In genomic region chr15:58346361-58346760, GRCh38 we compare ENCODE assay signal across 16 cellular contexts.
DNase-seq lines count a peak whose midpoint lies in the region; ATAC-seq, FAIRE-seq and TF ChIP-seq lines count a peak whose summit lies in the region.
"Had no signal": no experiment of that assay in that cellular context is flagged by ENCODE, and none has a peak within 500 bp of the region (broad histone marks: within the 10 kb centered on the region; RNA-seq: fewer than 3 reads in every experiment).

No MANE protein-coding gene starts in this region.

- ATAC-seq in GM21737 (IDR thresholded peaks at IDR 0.05; ENCODE audit: unreplicated experiment): no peak
- no peak for ATAC-seq in mucosa of descending colon
- ATAC-seq: left colon had no signal

- H3K79me2 ChIP-seq in astrocyte (ENCODE audit: insufficient read depth, low read length): no peaks in the 10 kb centered on the region

- H3K9me3 Mint-ChIP-seq in HFFc6 (no peaks in the 10 kb centered on the region; the same call in 1 of the 2 replicates), astrocyte (ENCODE audit: unreplicated experiment) (peaks cover 1% of the 10 kb centered on the region)

- H3K4me1 Mint-ChIP-seq in HFFc6 (ENCODE audit: low read depth): no peaks in the 10 kb centered on the region; the same call in 1 of the 2 replicates
- H3K4me1 Mint-ChIP-seq in astrocyte (ENCODE audit: low read depth, unreplicated experiment): no peaks in the 10 kb centered on the region

- H3K4me3 ChIP-seq in astrocyte (ENCODE audit: insufficient read depth, low read depth, low read length): no peak overlapping the region
- no peak overlapping the region for H3K4me3 ChIP-seq in mucosa of descending colon

- H3K27me3 ChIP-seq in astrocyte (ENCODE audit: insufficient read depth, low read length): no peaks in the 10 kb centered on the region
- H3K27me3 ChIP-seq: neutrophil had no signal

- H3K9me3 ChIP-seq in astrocyte (ENCODE audit: insufficient read depth, low read depth, low read length): no peaks in the 10 kb centered on the region
- H3K9me3 ChIP-seq in mucosa of descending colon: no peaks in the 10 kb centered on the region
- H3K9me3 ChIP-seq: neutrophil had no signal

- no peak overlapping the region for H2AFZ ChIP-seq in astrocyte (ENCODE audit: low read depth, low read length)

- H3K4me2 ChIP-seq in astrocyte (ENCODE audit: low read length): no peak overlapping the region

- no peak overlapping the region for H3K9ac ChIP-seq in astrocyte (ENCODE audit: low read length)

- no peak overlapping the region for H3K27ac Mint-ChIP-seq in HFFc6
- no peak overlapping the region for H3K27ac Mint-ChIP-seq in astrocyte (ENCODE audit: unreplicated experiment)
- H3K27ac Mint-ChIP-seq: activated T-cell treated with anti-CD3 and anti-CD28 coated beads, Interleukin-2, amount 50 U/mL, for 24 hours had no signal

- no peak for TF ChIP-seq CTCF in HFFc6 (IDR thresholded peaks at IDR 0.05)
- no peak for TF ChIP-seq CTCF in astrocyte (IDR thresholded peaks at IDR 0.05; ENCODE audit: insufficient read depth, low read depth, low read length)
- TF ChIP-seq CTCF in GM10266 (IDR thresholded peaks at IDR 0.05; ENCODE audit: control insufficient read depth, insufficient read depth, low read depth, missing control alignments): no peak
- no peak for TF ChIP-seq CTCF in mucosa of descending colon (IDR thresholded peaks at IDR 0.05)

- peak; percentile 74 for DNase-seq in A172 (ENCODE audit: low spot score)
- DNase-seq in HFFc6: peak; percentile 43
- peak; percentile 51 for DNase-seq in astrocyte (ENCODE audit: low read depth)
- peak; percentile 76 for DNase-seq in islet precursor cell
- DNase-seq in GM10266 (ENCODE audit: extremely low spot score): no peak
- no peak for DNase-seq in mucosa of descending colon
- no peak for DNase-seq in GOT3 (lab: John Stamatoyannopoulos, UW)
- DNase-seq: activated T-cell treated with anti-CD3 and anti-CD28 coated beads, Interleukin-2, amount 50 U/mL, for 24 hours; amniotic stem cell; glutamatergic neuron; left colon; NCI-H2107 had no signal

- H3K36me3 ChIP-seq in astrocyte (ENCODE audit: insufficient read depth, low read length) (no peaks in the 10 kb centered on the region), mucosa of descending colon (ENCODE audit: low read depth) (no peaks in the 10 kb centered on the region)
- H3K36me3 ChIP-seq: neutrophil had no signal

- H3K4me3 Mint-ChIP-seq in HFFc6 (no peak overlapping the region), astrocyte (ENCODE audit: unreplicated experiment) (no peak overlapping the region)
- H3K4me3 Mint-ChIP-seq: activated T-cell treated with anti-CD3 and anti-CD28 coated beads, Interleukin-2, amount 50 U/mL, for 24 hours had no signal

- peaks cover 3% of the 10 kb centered on the region for H3K4me1 ChIP-seq in astrocyte (ENCODE audit: insufficient read depth, low read length)
- no peaks in the 10 kb centered on the region for H3K4me1 ChIP-seq in mucosa of descending colon (ENCODE audit: low read depth)

- H4K20me1 ChIP-seq in astrocyte (ENCODE audit: insufficient read depth, low read length): no peaks in the 10 kb centered on the region

- H3K27me3 Mint-ChIP-seq in HFFc6 (ENCODE audit: insufficient read depth) (peaks cover 9% of the 10 kb centered on the region), astrocyte (ENCODE audit: low read depth, unreplicated experiment) (no peaks in the 10 kb centered on the region)

- no peak for FAIRE-seq in astrocyte (lab: Jason Lieb, UNC)
- FAIRE-seq: A204.1, D721Med had no signal

- intact Hi-C loops in mucosa of descending colon (cut with DNase I, micrococcal nuclease): no loop called here

- H3K36me3 Mint-ChIP-seq in HFFc6 (ENCODE audit: low read depth) (no peaks in the 10 kb centered on the region), astrocyte (ENCODE audit: low read depth, unreplicated experiment) (no peaks in the 10 kb centered on the region)

- no peak overlapping the region for H3K27ac ChIP-seq in astrocyte (ENCODE audit: low read depth, low read length)
- H3K27ac ChIP-seq: neutrophil had no signal

Comparison
In these comparisons a context has a peak if more than half of its experiments do, and no peak if none do; other contexts are left out.
1. DNase-seq: peak in A172 (single experiment), HFFc6 (single experiment), astrocyte (single experiment) and islet precursor cell (single experiment); none in GM10266 (single experiment), mucosa of descending colon (0 of 3) and GOT3 (single experiment).